ENCODE assay signal across 1 cellular context in genomic region chr4:142875117-142875516, GRCh38.
TF ChIP-seq lines count a peak whose summit lies in the region.

No MANE protein-coding gene starts in this region.

TF ChIP-seq in HepG2, 621 proteins besides CTCF, POLR2A, EP300 and RAD21 (continued from another document):
- TF ChIP-seq ZNF572 (CRISPR knock-in tag; IDR thresholded peaks at IDR 0.05), result no peak
